In genomic region chr7:111324228-111324627, GRCh38 we compare ENCODE assay signal across 14 cellular contexts.
DNase-seq lines count a peak whose midpoint lies in the region; ATAC-seq, FAIRE-seq and TF ChIP-seq lines count a peak whose summit lies in the region.
"Had no signal": no experiment of that assay in that cellular context is flagged by ENCODE, and none has a peak within 500 bp of the region (broad histone marks: within the 10 kb centered on the region; RNA-seq: fewer than 3 reads in every experiment).

No MANE protein-coding gene starts in this region.

- no peak for TF ChIP-seq POLR2A in stomach (IDR thresholded peaks at IDR 0.05)

- H3K27me3 Mint-ChIP-seq in naive B cell = no peaks in the 10 kb centered on the region
- H3K27me3 Mint-ChIP-seq: activated CD4-positive, alpha-beta memory T cell treated with anti-CD3 and anti-CD28 coated beads for 36 hours; activated naive CD4-positive, alpha-beta T cell treated with anti-CD3 and anti-CD28 coated beads, Interleukin-2, amount 10 ng/mL, durations not matched to agents 7 days and 5 days had no signal

- no peak for TF ChIP-seq CTCF in stomach (IDR thresholded peaks at IDR 0.05)

- no peak for TF ChIP-seq EP300 in stomach (IDR thresholded peaks at IDR 0.05)

- intact Hi-C loops in posterior vena cava (cut with DNase I) (no loop called here), stomach (cut with DNase I; ENCODE audit: low total_unique reads) (no loop called here)

- peaks cover 0 to 4% of the 10 kb centered on the region in 2 donors for H3K36me3 Mint-ChIP-seq in naive B cell
- H3K36me3 Mint-ChIP-seq: activated naive CD4-positive, alpha-beta T cell treated with anti-CD3 and anti-CD28 coated beads, Interleukin-2, amount 10 ng/mL, durations not matched to agents 7 days and 5 days had no signal

- ATAC-seq in HG02678 (IDR thresholded peaks at IDR 0.05; ENCODE audit: unreplicated experiment) (peak; percentile 65), HG03558 (IDR thresholded peaks at IDR 0.05; ENCODE audit: extremely low read depth, unreplicated experiment) (peak; percentile 58), naive B cell (ENCODE audit: low read depth in 2 of 2) (peak; percentile 63 to 76)

- H3K4me1 Mint-ChIP-seq in naive B cell = peaks cover 28 to 33% (median 30%) of the 10 kb centered on the region in 3 donors
- H3K4me1 Mint-ChIP-seq: activated naive CD4-positive, alpha-beta T cell treated with anti-CD3 and anti-CD28 coated beads, Interleukin-2, amount 10 ng/mL, durations not matched to agents 7 days and 5 days had no signal

- H3K36me3 ChIP-seq in stomach = no peaks in the 10 kb centered on the region
- H3K36me3 ChIP-seq: esophagus squamous epithelium had no signal

- no peaks in the 10 kb centered on the region for H3K27me3 ChIP-seq in stomach
- H3K27me3 ChIP-seq: esophagus squamous epithelium had no signal

- no peaks in the 10 kb centered on the region for H3K4me1 ChIP-seq in stomach
- H3K4me1 ChIP-seq: esophagus squamous epithelium had no signal

- no peaks in the 10 kb centered on the region for H3K9me3 ChIP-seq in stomach
- H3K9me3 ChIP-seq: esophagus squamous epithelium had no signal

- no peak overlapping the region for H3K4me3 ChIP-seq in stomach
- H3K4me3 ChIP-seq: esophagus squamous epithelium had no signal

- no peak overlapping the region for H3K27ac ChIP-seq in stomach
- H3K27ac ChIP-seq: esophagus squamous epithelium had no signal

- H3K4me3 Mint-ChIP-seq in naive B cell = peak overlapping the region in 2 of 8 donors; percentile 9 to 21
- H3K4me3 Mint-ChIP-seq: activated CD4-positive, alpha-beta memory T cell treated with anti-CD3 and anti-CD28 coated beads for 36 hours; activated naive CD4-positive, alpha-beta T cell treated with anti-CD3 and anti-CD28 coated beads, Interleukin-2, amount 10 ng/mL, durations not matched to agents 7 days and 5 days had no signal

- peaks cover 0 to 6% (median 3%) of the 10 kb centered on the region in 7 donors for H3K9me3 Mint-ChIP-seq in naive B cell
- H3K9me3 Mint-ChIP-seq: activated CD4-positive, alpha-beta memory T cell treated with anti-CD3 and anti-CD28 coated beads for 36 hours had no signal

- peak; percentile 51 for FAIRE-seq in GM19239 (lab: Jason Lieb, UNC)

- H3K27ac Mint-ChIP-seq in naive B cell = no peak overlapping the region
- H3K27ac Mint-ChIP-seq: activated CD4-positive, alpha-beta memory T cell treated with anti-CD3 and anti-CD28 coated beads for 36 hours; activated naive CD4-positive, alpha-beta T cell treated with anti-CD3 and anti-CD28 coated beads, Interleukin-2, amount 10 ng/mL, durations not matched to agents 7 days and 5 days had no signal

- no peak for DNase-seq in GM19239 (ENCODE audit: insufficient read length, low spot score)
- peak; percentile 12 for DNase-seq in naive B cell
- no peak for DNase-seq in posterior vena cava (ENCODE audit: low spot score)
- no peak for DNase-seq in stomach
- no peak for DNase-seq in activated T-cell treated with anti-CD3 and anti-CD28 coated beads, Interleukin-2, amount 50 U/mL, for 48 hours
- DNase-seq: activated CD4-positive, alpha-beta memory T cell treated with anti-CD3 and anti-CD28 coated beads for 36 hours; activated naive CD4-positive, alpha-beta T cell treated with anti-CD3 and anti-CD28 coated beads, Interleukin-2, amount 10 ng/mL, durations not matched to agents 7 days and 5 days; Calu3; cerebellar nuclear complex; esophagus squamous epithelium; NCI-H446 treated with DMSO at 0.1 percent for 48 hours; SW 1271 had no signal
